9 cellular contexts compared by ENCODE assay signal in the genomic region with DNA sequence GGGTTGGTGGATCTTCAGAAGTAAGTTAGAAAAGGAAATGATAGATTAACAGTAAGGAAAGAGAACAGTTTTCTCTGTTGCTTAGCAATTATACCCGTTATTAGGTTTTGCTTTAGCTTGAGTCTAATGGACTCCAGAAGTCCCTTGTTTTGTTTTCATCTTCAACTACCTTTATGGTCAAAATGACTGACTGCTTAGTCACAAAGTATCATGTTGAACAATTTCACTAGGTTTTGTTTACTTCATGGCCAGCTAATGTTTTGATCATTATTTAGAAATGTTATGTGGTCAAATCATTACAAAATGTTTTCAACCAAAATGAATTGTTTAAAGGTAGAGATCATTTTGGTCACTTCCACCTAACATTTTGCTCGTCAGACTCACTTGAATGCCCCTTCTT. TPM values are rescaled to one million over a fixed set of nuclear protein-coding genes. Genes with fewer than 3 reads are reported as not detected.
DNase-seq lines count a peak whose midpoint lies in the region; ATAC-seq and TF ChIP-seq lines count a peak whose summit lies in the region.
"Had no signal": no experiment of that assay in that cellular context is flagged by ENCODE, and none has a peak within 500 bp of the region (broad histone marks: within the 10 kb centered on the region; RNA-seq: fewer than 3 reads in every experiment).

No MANE protein-coding gene starts in this region.

- no peak for TF ChIP-seq CTCF in ascending aorta (IDR thresholded peaks at IDR 0.05)
- no peak for TF ChIP-seq CTCF in body of pancreas (IDR thresholded peaks at IDR 0.05)
- TF ChIP-seq CTCF in GM20000 (IDR thresholded peaks at IDR 0.05; ENCODE audit: extremely low read depth, missing control alignments): no peak

- H3K27me3 Mint-ChIP-seq in CD4-positive, CD25-positive, alpha-beta regulatory T cell: peaks cover 15% of the 10 kb centered on the region

- H3K4me1 ChIP-seq in CD4-positive, CD25-positive, alpha-beta regulatory T cell (ENCODE audit: control insufficient read depth, insufficient read depth, low read length, poor library complexity, severe bottlenecking): peaks cover 21% of the 10 kb centered on the region
- H3K4me1 ChIP-seq in ascending aorta (peaks cover 3 to 13% of the 10 kb centered on the region in 2 donors), mucosa of rectum (ENCODE audit: control insufficient read depth in 2 of 2, insufficient read depth in 2 of 2, low read length in 2 of 2) (peaks cover 8 to 11% of the 10 kb centered on the region in 2 donors), body of pancreas (peaks cover 23% of the 10 kb centered on the region)

- peak overlapping the region in 2 of 3 donors; percentile 23 to 85 for H3K27ac Mint-ChIP-seq in CD4-positive, CD25-positive, alpha-beta regulatory T cell

- H3K4me3 Mint-ChIP-seq in CD4-positive, CD25-positive, alpha-beta regulatory T cell: peak overlapping the region; percentile 92 to 98 (median 94)

- intact Hi-C loops in ascending aorta (cut with DNase I) (no loop called here), body of pancreas (cut with DNase I) (no loop called here)

- peaks cover 21 to 41% (median 35%) of the 10 kb centered on the region in 4 donors for H3K4me1 Mint-ChIP-seq in CD4-positive, CD25-positive, alpha-beta regulatory T cell

- peaks cover 8% of the 10 kb centered on the region for H3K36me3 Mint-ChIP-seq in CD4-positive, CD25-positive, alpha-beta regulatory T cell

- peak overlapping the region; percentile 79 for H3K4me3 ChIP-seq in CD4-positive, CD25-positive, alpha-beta regulatory T cell (ENCODE audit: low read depth, low read length)
- H3K4me3 ChIP-seq in ascending aorta (peak overlapping the region; percentile 88 to 96), mucosa of rectum (ENCODE audit: low read length in 2 of 2) (peak overlapping the region; percentile 87 to 98), body of pancreas (no peak overlapping the region)

- ATAC-seq in CD4-positive, CD25-positive, alpha-beta regulatory T cell (ENCODE audit: low read depth in 2 of 2): no peak
- ATAC-seq in body of pancreas (no peak), GM18907 (IDR thresholded peaks at IDR 0.05; ENCODE audit: unreplicated experiment) (no peak)

- peaks cover 9% of the 10 kb centered on the region for H3K36me3 ChIP-seq in CD4-positive, CD25-positive, alpha-beta regulatory T cell (ENCODE audit: control insufficient read depth, insufficient read depth, low read length)
- H3K36me3 ChIP-seq in ascending aorta: peaks cover 9 to 12% of the 10 kb centered on the region in 2 donors
- peaks cover 5 to 10% of the 10 kb centered on the region in 2 donors for H3K36me3 ChIP-seq in mucosa of rectum (ENCODE audit: control insufficient read depth in 2 of 2, insufficient read depth in 2 of 2, low read length in 2 of 2)
- no peaks in the 10 kb centered on the region for H3K36me3 ChIP-seq in body of pancreas (replicated peaks in 1 of 2; ENCODE audit: insufficient read depth in 1 of 2, low read depth in 2 of 2)

- DNase-seq in CD4-positive, CD25-positive, alpha-beta regulatory T cell: peak in 1 of 3 donors; percentile 9
- DNase-seq in HPDE6-E6E7 (ENCODE audit: extremely low spot score): peak; percentile 55
- no peak for DNase-seq in ascending aorta (ENCODE audit: low spot score in 2 of 2)
- no peak for DNase-seq in foreskin melanocyte
- DNase-seq in body of pancreas: no peak
- DNase-seq in GM20000 (ENCODE audit: low spot score): no peak
- DNase-seq: activated CD4-positive, CD25-positive, alpha-beta regulatory T cell treated with anti-CD3 and anti-CD28 coated beads, Interleukin-2, amount 50 U/mL, for 72 hours had no signal

- H3K27me3 ChIP-seq in CD4-positive, CD25-positive, alpha-beta regulatory T cell (ENCODE audit: control insufficient read depth, insufficient read depth, low read length): no peaks in the 10 kb centered on the region
- H3K27me3 ChIP-seq in ascending aorta: no peaks in the 10 kb centered on the region
- H3K27me3 ChIP-seq in mucosa of rectum (ENCODE audit: control insufficient read depth in 2 of 2, insufficient read depth in 2 of 2, low read length in 2 of 2): no peaks in the 10 kb centered on the region
- H3K27me3 ChIP-seq in body of pancreas: no peaks in the 10 kb centered on the region

- TF ChIP-seq POLR2A in body of pancreas (IDR thresholded peaks at IDR 0.05): no peak

- no peaks in the 10 kb centered on the region for H3K9me3 ChIP-seq in CD4-positive, CD25-positive, alpha-beta regulatory T cell (ENCODE audit: control insufficient read depth in 2 of 2, low read length in 2 of 2)
- no peaks in the 10 kb centered on the region for H3K9me3 ChIP-seq in ascending aorta
- H3K9me3 ChIP-seq in mucosa of rectum (ENCODE audit: control insufficient read depth in 2 of 2, low read length in 2 of 2): no peaks in the 10 kb centered on the region
- H3K9me3 ChIP-seq in body of pancreas: no peaks in the 10 kb centered on the region

- H3K27ac ChIP-seq in CD4-positive, CD25-positive, alpha-beta regulatory T cell (ENCODE audit: insufficient read depth, low read length, poor library complexity, severe bottlenecking): no peak overlapping the region
- H3K27ac ChIP-seq in ascending aorta (no peak overlapping the region), mucosa of rectum (ENCODE audit: low read depth in 2 of 2, low read length in 2 of 2) (no peak overlapping the region), body of pancreas (no peak overlapping the region)

- H3K9ac ChIP-seq in mucosa of rectum (ENCODE audit: low read depth in 1 of 2, low read length in 2 of 2): peak overlapping the region in 1 of 2 donors; percentile 93

- WGBS in body of pancreas, 2 donors: 18 to 25% methylated on average over 2 of the region's 2 CpGs

- H3K9me3 Mint-ChIP-seq in CD4-positive, CD25-positive, alpha-beta regulatory T cell: no peaks in the 10 kb centered on the region

RNA-seq across cellular contexts. Expression of gene UBN2, which starts 1.9 kb away (rescaled TPM):
- total RNA-seq in CD4-positive, CD25-positive, alpha-beta regulatory T cell: 12.5 TPM
- 1 to 10 TPM in 3 of 4 donors, under 1 TPM in 1; 0.59 to 2.2 (median 1.5) TPM for polyA plus RNA-seq in CD4-positive, CD25-positive, alpha-beta regulatory T cell
- 3.7 TPM for total RNA-seq in ascending aorta
- total RNA-seq in body of pancreas: 10 to 100 TPM; 14.0 to 15.5 TPM

Comparison
In these comparisons a context has a peak if more than half of its experiments do, and no peak if none do; other contexts are left out.
1. H3K4me3 ChIP-seq: peak in CD4-positive, CD25-positive, alpha-beta regulatory T cell (single experiment), ascending aorta (2 of 2) and mucosa of rectum (2 of 2); none in body of pancreas (0 of 2).